Comparison of ENCODE assay signal across 10 cellular contexts in the genomic region with DNA sequence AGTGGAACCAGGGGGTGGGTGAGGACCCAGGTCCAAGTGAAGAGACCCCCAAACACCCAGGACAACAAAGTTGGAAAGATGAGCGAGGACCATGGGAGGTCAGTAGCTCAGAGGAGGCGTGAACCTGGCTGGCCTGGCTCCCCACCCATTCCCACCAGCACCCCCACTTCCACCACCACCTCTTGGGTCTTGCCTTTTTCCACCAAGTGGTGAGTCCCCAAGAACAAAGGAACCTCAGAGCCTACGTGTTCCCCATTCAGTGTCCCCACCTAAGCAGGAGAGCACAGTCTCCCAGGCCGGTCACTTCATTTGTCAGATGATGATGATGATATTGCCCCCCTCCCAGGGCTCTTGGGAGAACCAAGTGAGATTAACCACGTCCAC. TPM values are rescaled to one million over a fixed set of nuclear protein-coding genes. Genes with fewer than 3 reads are reported as not detected.
DNase-seq lines count a peak whose midpoint lies in the region; ATAC-seq, FAIRE-seq and TF ChIP-seq lines count a peak whose summit lies in the region.
"Had no signal": no experiment of that assay in that cellular context is flagged by ENCODE, and none has a peak within 500 bp of the region (broad histone marks: within the 10 kb centered on the region; RNA-seq: fewer than 3 reads in every experiment).

No MANE protein-coding gene starts in this region.

- ATAC-seq in effector memory CD8-positive, alpha-beta T cell (replicated peaks): no peak
- ATAC-seq in psoas muscle: no peak
- ATAC-seq in GM19463 (IDR thresholded peaks at IDR 0.05; ENCODE audit: unreplicated experiment): no peak

- H4K20me1 ChIP-seq in PC-9 (ENCODE audit: insufficient read depth): no peaks in the 10 kb centered on the region

- no peak for FAIRE-seq in D721Med (lab: Jason Lieb, UNC)

- H3K4me2 ChIP-seq in PC-9: no peak overlapping the region; the same call in 1 of the 2 replicates

- DNase-seq in Caco-2 (no peak), PC-9 (no peak), psoas muscle (no peak), NCI-H2196 (lab: John Stamatoyannopoulos, UW; ENCODE audit: unreplicated experiment) (no peak), D721Med (ENCODE audit: insufficient read length, low spot score) (no peak)
- no peak for DNase-seq in effector memory CD8-positive, alpha-beta T cell
- DNase-seq in stimulated activated CD4-positive, alpha-beta T cell treated with anti-CD3 and anti-CD28 coated beads, Interleukin-4, amount 100 ng/mL, for 24 hours: no peak
- DNase-seq: sigmoid colon had no signal

- intact Hi-C loops in Caco-2 (cut with micrococcal nuclease; ENCODE audit: unreplicated experiment) (loop anchor here (1.0 kb wide), 1 partner anchor 14 kb away; no protein-coding TSS in a partner anchor), PC-9 (cut with micrococcal nuclease; ENCODE audit: unreplicated experiment) (loop anchor here (2.0 to 10.0 kb wide), 3 partner anchors 17 to 177 kb away; a partner anchor contains a TSS), psoas muscle (cut with DNase I) (loop anchor here (2.0 to 10.0 kb wide), 2 partner anchors 53 to 87 kb away; a partner anchor contains a TSS)

- no peaks in the 10 kb centered on the region for H3K9me2 ChIP-seq in PC-9 (ENCODE audit: insufficient read depth)

- CTCF ChIA-PET in Caco-2 (lab: Charles Lee): no interaction called here
- CTCF ChIA-PET in PC-9 (lab: Charles Lee): interaction anchor here (0.6 kb wide), 3 partner anchors 9 to 42 kb away, joined by 3 to 9 read pairs (median 4); no protein-coding TSS in a partner anchor

- peaks cover 5% of the 10 kb centered on the region for H3K4me1 Mint-ChIP-seq in Caco-2 (ENCODE audit: low read depth, unreplicated experiment)
- H3K4me1 Mint-ChIP-seq in effector memory CD8-positive, alpha-beta T cell (ENCODE audit: low read depth in 2 of 2): peaks cover 29 to 30% of the 10 kb centered on the region in 2 donors

- H3K27ac ChIP-seq in PC-9 (peak overlapping the region; percentile 58), psoas muscle (peak overlapping the region; percentile 88)

- POLR2A ChIA-PET in Caco-2 (lab: Charles Lee) (interaction anchor here (0.5 to 0.7 kb wide), 2 partner anchors 29 to 117 kb away, joined by 3 to 5 read pairs; a partner anchor contains a TSS), PC-9 (lab: Charles Lee; ENCODE audit: unreplicated experiment) (interaction anchor here (0.5 to 0.9 kb wide), 3 partner anchors 13 to 123 kb away, joined by 3 read pairs; no protein-coding TSS in a partner anchor)

- no peaks in the 10 kb centered on the region for H3K9me3 ChIP-seq in Caco-2
- H3K9me3 ChIP-seq in PC-9 (ENCODE audit: insufficient read depth, low read depth): no peaks in the 10 kb centered on the region
- no peaks in the 10 kb centered on the region for H3K9me3 ChIP-seq in psoas muscle
- H3K9me3 ChIP-seq: sigmoid colon had no signal

- H3K27ac Mint-ChIP-seq in Caco-2 (ENCODE audit: unreplicated experiment): peak overlapping the region; percentile 59
- H3K27ac Mint-ChIP-seq in effector memory CD8-positive, alpha-beta T cell: peak overlapping the region; percentile 91 to 94

- H3K27me3 Mint-ChIP-seq in Caco-2 (ENCODE audit: insufficient read depth, unreplicated experiment): no peaks in the 10 kb centered on the region
- no peaks in the 10 kb centered on the region for H3K27me3 Mint-ChIP-seq in effector memory CD8-positive, alpha-beta T cell

- whole genome bisulfite sequencing in psoas muscle, 3 donors: 85 to 96% (median 91%) methylated on average over 5 of the region's 5 CpGs

- TF ChIP-seq CTCF in Caco-2 (IDR thresholded peaks at IDR 0.05; ENCODE audit: insufficient read depth in 1 of 2, low read depth in 1 of 2, low read length in 1 of 2, severe bottlenecking in 1 of 2, unreplicated experiment in 1 of 2) (no peak), PC-9 (conservative IDR thresholded peaks at IDR 0.05) (no peak), psoas muscle (IDR thresholded peaks at IDR 0.05) (no peak), D721Med (IDR thresholded peaks at IDR 0.05; ENCODE audit: insufficient read depth, missing control alignments) (no peak)

- no peaks in the 10 kb centered on the region for H3K36me3 ChIP-seq in Caco-2 (ENCODE audit: control insufficient read depth, insufficient read depth, low read length)
- peaks cover 8% of the 10 kb centered on the region; the same call in 1 of the 2 replicates for H3K36me3 ChIP-seq in PC-9 (ENCODE audit: low read depth)
- H3K36me3 ChIP-seq in psoas muscle (ENCODE audit: insufficient read depth in 1 of 2, low read depth in 1 of 2): peaks cover 0 to 47% of the 10 kb centered on the region in 2 donors

- no peak overlapping the region for H3K4me3 ChIP-seq in Caco-2 (ENCODE audit: low read depth, low read length)
- no peak overlapping the region for H3K4me3 ChIP-seq in PC-9
- peak overlapping the region; percentile 55 for H3K4me3 ChIP-seq in psoas muscle
- H3K4me3 ChIP-seq: sigmoid colon had no signal

- no TSS peak for BruUV-seq in Caco-2 (replicated peaks; lab: Mats Ljungman, UMichigan)
- TSS peak; percentile 39 for BruUV-seq in PC-9 (replicated peaks; lab: Mats Ljungman, UMichigan)

- H3K4me3 Mint-ChIP-seq in Caco-2 (ENCODE audit: unreplicated experiment): no peak overlapping the region
- H3K4me3 Mint-ChIP-seq in effector memory CD8-positive, alpha-beta T cell: peak overlapping the region; percentile 64 to 80

- H3K4me1 ChIP-seq in Caco-2: peaks cover 23% of the 10 kb centered on the region
- peaks cover 31% of the 10 kb centered on the region for H3K4me1 ChIP-seq in PC-9 (replicated peaks; ENCODE audit: insufficient read depth)
- H3K4me1 ChIP-seq in psoas muscle: peaks cover 17% of the 10 kb centered on the region

- H2AFZ ChIP-seq in PC-9: no peak overlapping the region

- peaks cover 31% of the 10 kb centered on the region; the same call in 1 of the 2 replicates for H3F3A ChIP-seq in PC-9 (ENCODE audit: insufficient read depth, low read depth)

- no peaks in the 10 kb centered on the region for H3K9me3 Mint-ChIP-seq in Caco-2 (ENCODE audit: unreplicated experiment)
- no peaks in the 10 kb centered on the region for H3K9me3 Mint-ChIP-seq in effector memory CD8-positive, alpha-beta T cell

- H3K79me2 ChIP-seq in PC-9 (ENCODE audit: low read depth): no peaks in the 10 kb centered on the region

- peaks cover 35% of the 10 kb centered on the region for H3K36me3 Mint-ChIP-seq in Caco-2 (ENCODE audit: insufficient read depth, unreplicated experiment)
- H3K36me3 Mint-ChIP-seq in effector memory CD8-positive, alpha-beta T cell (ENCODE audit: insufficient read depth): peaks cover 14% of the 10 kb centered on the region

- H3K27me3 ChIP-seq in Caco-2 (replicated peaks; ENCODE audit: control insufficient read depth, insufficient read depth, low read length) (no peaks in the 10 kb centered on the region), PC-9 (ENCODE audit: insufficient read depth, low read depth) (no peaks in the 10 kb centered on the region), psoas muscle (ENCODE audit: insufficient read depth in 3 of 3, low read length in 2 of 3) (no peaks in the 10 kb centered on the region)
- H3K27me3 ChIP-seq: sigmoid colon had no signal

RNA-seq across cellular contexts. Expression of a gene that starts 0.5 kb away (rescaled TPM):
- total RNA-seq in Caco-2 (2022): 0.61 and 1.5 TPM in 2 replicates
- 6.0 and 9.6 TPM in 2 replicates for total RNA-seq in PC-9 (2021)
- total RNA-seq in psoas muscle: 1 to 10 TPM; 5.2 to 8.0 (median 7.5) TPM
- 1 to 10 TPM in 2 of 3 donors, under 1 TPM in 1; 0.76 to 3.5 (median 1.8) TPM for polyA plus RNA-seq in psoas muscle

RNA-seq across cellular contexts. Expression of a gene that starts 15.2 kb away (rescaled TPM):
- total RNA-seq in Caco-2 (2022) (6.4 and 13.0 TPM in 2 replicates), PC-9 (2021) (11.1 and 16.9 TPM in 2 replicates), psoas muscle (under 1 TPM in 1 of 4 donors, not detected in 3; 0.59 TPM)
- under 1 TPM; 0.13 to 0.78 (median 0.23) TPM for polyA plus RNA-seq in psoas muscle
- total RNA-seq: cerebellum had no signal

RNA-seq across cellular contexts. Expression of a gene that starts 17.9 kb away (rescaled TPM):
- total RNA-seq in Caco-2 (2022) (132 and 135 TPM in 2 replicates), PC-9 (2021) (99.6 and 124 TPM in 2 replicates), psoas muscle (100 to 1,000 TPM in 1 of 4 donors, 10 to 100 TPM in 3; 53.2 to 108 (median 76.1) TPM)
- 10 to 100 TPM; 43.9 to 70.4 (median 57.4) TPM for polyA plus RNA-seq in psoas muscle

RNA-seq across cellular contexts. Expression of a gene that starts 29.1 kb away (rescaled TPM):
- total RNA-seq in Caco-2 (2022) (56.3 and 61.2 TPM in 2 replicates), PC-9 (2021) (67.5 and 74.3 TPM in 2 replicates), psoas muscle (10 to 100 TPM; 19.5 to 42.9 (median 28.7) TPM)
- polyA plus RNA-seq in psoas muscle: 10 to 100 TPM; 35.3 to 92.1 (median 44.2) TPM

RNA-seq across cellular contexts. Expression of a gene that starts 37.4 kb away (rescaled TPM):
- total RNA-seq in Caco-2 (2022) (0.86 and 1.6 TPM in 2 replicates), PC-9 (2021) (2.3 and 2.6 TPM in 2 replicates), psoas muscle (1 to 10 TPM; 2.5 to 6.2 (median 4.4) TPM)
- 10 to 100 TPM in 1 of 3 donors, 1 to 10 TPM in 1, under 1 TPM in 1; 0.86 to 23.1 (median 3.3) TPM for polyA plus RNA-seq in psoas muscle
